Comparison of ENCODE assay signal across 7 cellular contexts in genomic region chr1:87206044-87206443, GRCh38.
"Had no signal": no experiment of that assay in that cellular context is flagged by ENCODE, and none has a peak within 500 bp of the region (broad histone marks: within the 10 kb centered on the region; RNA-seq: fewer than 3 reads in every experiment).

No MANE protein-coding gene starts in this region.

- H2AFZ ChIP-seq: GM23338 had no signal

- H3K4me2 ChIP-seq: GM23338 had no signal

- DNase-seq: H9, HCEC 1CT, KG1 had no signal

- H3K4me3 Mint-ChIP-seq: GM23338, H9 had no signal

- ATAC-seq: GM23338 had no signal

- H3K4me3 ChIP-seq: GM23338 had no signal

- FAIRE-seq: H1, H54, HTR-8/SVneo had no signal

- H3K9me3 Mint-ChIP-seq: GM23338, H9 had no signal

- H3K27ac Mint-ChIP-seq: GM23338, H9 had no signal
